16 cellular contexts compared by ENCODE assay signal in genomic region chr7:359226-359775, GRCh38.
DNase-seq lines count a peak whose midpoint lies in the region; ATAC-seq and TF ChIP-seq lines count a peak whose summit lies in the region.
"Had no signal": no experiment of that assay in that cellular context is flagged by ENCODE, and none has a peak within 500 bp of the region (broad histone marks: within the 10 kb centered on the region; RNA-seq: fewer than 3 reads in every experiment).

No MANE protein-coding gene starts in this region.

- no peaks in the 10 kb centered on the region; the same call in 1 of the 2 replicates for H4K20me1 ChIP-seq in PC-9 (ENCODE audit: insufficient read depth)

- TF ChIP-seq POLR2A in breast epithelium (IDR thresholded peaks at IDR 0.05) (no peak), spleen (IDR thresholded peaks at IDR 0.05) (no peak)

- H3K4me1 ChIP-seq in breast epithelium (peaks cover 0 to 4% of the 10 kb centered on the region in 2 donors), lower lobe of right lung (no peaks in the 10 kb centered on the region), spleen (peaks cover 12 to 46% (median 34%) of the 10 kb centered on the region in 6 donors), PC-9 (replicated peaks; ENCODE audit: insufficient read depth) (no peaks in the 10 kb centered on the region)

- peaks cover 0 to 17% of the 10 kb centered on the region in 2 donors for H3K27me3 ChIP-seq in breast epithelium
- peaks cover 26% of the 10 kb centered on the region for H3K27me3 ChIP-seq in lower lobe of right lung (ENCODE audit: low read depth)
- peaks cover 0 to 42% (median 5%) of the 10 kb centered on the region in 7 donors for H3K27me3 ChIP-seq in spleen (replicated peaks in 1 of 7)
- H3K27me3 ChIP-seq in PC-9 (ENCODE audit: insufficient read depth, low read depth): peaks cover 93% of the 10 kb centered on the region

- no peak overlapping the region for H3K4me3 Mint-ChIP-seq in MCF 10A (ENCODE audit: unreplicated experiment)

- H2AFZ ChIP-seq in PC-9: no peak overlapping the region

- DNase-seq in breast epithelium (ENCODE audit: low spot score in 2 of 2) (no peak), MCF 10A (ENCODE audit: unreplicated experiment) (no peak), lower lobe of right lung (peak; percentile 33), spleen (peak; percentile 59), PC-9 (no peak), NOMO-1 (lab: John Stamatoyannopoulos, UW; ENCODE audit: unreplicated experiment in 2 of 2) (no peak)
- DNase-seq: DMS79 treated with DMSO at 0.1 percent for 48 hours, KG1, MG63, NCI-H1092, NCI-H510A treated with DMSO at 0.1 percent for 48 hours, SHP77 had no signal

- H3K9me3 Mint-ChIP-seq in MCF 10A (ENCODE audit: unreplicated experiment): no peaks in the 10 kb centered on the region

- H3K36me3 Mint-ChIP-seq in MCF 10A (ENCODE audit: insufficient read depth, unreplicated experiment): peaks cover 4% of the 10 kb centered on the region

- WGBS in spleen, 5 donors: 51 to 66% (median 64%) methylated on average over 18 to 19 of the region's 19 CpGs

- H3F3A ChIP-seq in PC-9 (ENCODE audit: insufficient read depth, low read depth): no peaks in the 10 kb centered on the region

- no peak overlapping the region for H3K27ac Mint-ChIP-seq in MCF 10A (ENCODE audit: low read depth, unreplicated experiment)

- no peaks in the 10 kb centered on the region for H3K4me1 Mint-ChIP-seq in MCF 10A (ENCODE audit: insufficient read depth, unreplicated experiment)

- no peak for ATAC-seq in lower lobe of right lung
- ATAC-seq in HG02642 (IDR thresholded peaks at IDR 0.05; ENCODE audit: poor library complexity, unreplicated experiment): no peak
- ATAC-seq: Panc1 had no signal

- H3K9me2 ChIP-seq in PC-9 (ENCODE audit: insufficient read depth): no peaks in the 10 kb centered on the region

- H3K27me3 Mint-ChIP-seq in MCF 10A (ENCODE audit: insufficient read depth, unreplicated experiment): no peaks in the 10 kb centered on the region

- no peak overlapping the region for H3K4me2 ChIP-seq in PC-9

- BruUV-seq in MCF 10A (replicated peaks; lab: Mats Ljungman, UMichigan) (no TSS peak), PC-9 (replicated peaks; lab: Mats Ljungman, UMichigan) (no TSS peak)

- TF ChIP-seq CTCF in breast epithelium (IDR thresholded peaks at IDR 0.05): no peak
- TF ChIP-seq CTCF in MCF 10A (IDR thresholded peaks at IDR 0.05; ENCODE audit: unreplicated experiment): no peak
- TF ChIP-seq CTCF in lower lobe of right lung (IDR thresholded peaks at IDR 0.05): no peak
- TF ChIP-seq CTCF in spleen (IDR thresholded peaks at IDR 0.05 in 8 of 11, conservative IDR thresholded peaks at IDR 0.05 in 3 of 11): no peak
- TF ChIP-seq CTCF in PC-9 (conservative IDR thresholded peaks at IDR 0.05): no peak

- H3K9me3 ChIP-seq in breast epithelium: no peaks in the 10 kb centered on the region
- H3K9me3 ChIP-seq in KOPT-K1 (ENCODE audit: insufficient read depth, low read length, poor library complexity, severe bottlenecking): no peaks in the 10 kb centered on the region
- no peaks in the 10 kb centered on the region for H3K9me3 ChIP-seq in lower lobe of right lung
- H3K9me3 ChIP-seq in spleen: peaks cover 0 to 12% (median 9%) of the 10 kb centered on the region in 8 donors
- no peaks in the 10 kb centered on the region for H3K9me3 ChIP-seq in PC-9 (ENCODE audit: insufficient read depth, low read depth)
- H3K9me3 ChIP-seq: MG63 had no signal

- H3K4me3 ChIP-seq in breast epithelium (no peak overlapping the region), lower lobe of right lung (no peak overlapping the region), spleen (no peak overlapping the region), PC-9 (no peak overlapping the region)
- H3K4me3 ChIP-seq: MG63 had no signal

- intact Hi-C loops in breast epithelium (cut with DNase I; ENCODE audit: low total_unique reads) (loop anchor here (5.0 kb wide), 1 partner anchor 793 kb away; no protein-coding TSS in a partner anchor), MCF 10A (cut with micrococcal nuclease) (no loop called here), lower lobe of right lung (cut with DNase I) (no loop called here), spleen (cut with DNase I; ENCODE audit: low total_unique reads) (no loop called here), PC-9 (cut with micrococcal nuclease; ENCODE audit: unreplicated experiment) (no loop called here)

- POLR2A ChIA-PET in MCF 10A (lab: Yijun Ruan, JAX) (no interaction called here), PC-9 (lab: Charles Lee; ENCODE audit: unreplicated experiment) (no interaction called here)

- H3K27ac ChIP-seq in breast epithelium (peak overlapping the region; percentile 88 to 94), KOPT-K1 (ENCODE audit: low read depth, low read length, poor library complexity, severe bottlenecking) (peak overlapping the region; percentile 58), lower lobe of right lung (no peak overlapping the region), spleen (no peak overlapping the region), PC-9 (no peak overlapping the region)
- H3K27ac ChIP-seq: 22Rv1 had no signal

- H3K36me3 ChIP-seq in breast epithelium (no peaks in the 10 kb centered on the region), KOPT-K1 (ENCODE audit: insufficient read depth, low read length) (no peaks in the 10 kb centered on the region), lower lobe of right lung (no peaks in the 10 kb centered on the region), spleen (no peaks in the 10 kb centered on the region), PC-9 (ENCODE audit: low read depth) (no peaks in the 10 kb centered on the region)
- H3K36me3 ChIP-seq: MG63 had no signal

- CTCF ChIA-PET in MCF 10A (lab: Yijun Ruan, JAX): no interaction called here
- CTCF ChIA-PET in PC-9 (lab: Charles Lee): no interaction called here

- no peaks in the 10 kb centered on the region for H3K79me2 ChIP-seq in PC-9 (ENCODE audit: low read depth)

Comparison
In these comparisons a context has a peak if more than half of its experiments do, and no peak if none do; other contexts are left out.
1. DNase-seq: peak in lower lobe of right lung (single experiment) and spleen (single experiment); none in breast epithelium (0 of 2), MCF 10A (single experiment), PC-9 (0 of 2) and NOMO-1 (0 of 2).
2. H3K27ac ChIP-seq: peak in breast epithelium (2 of 2) and KOPT-K1 (single experiment); none in lower lobe of right lung (single experiment), spleen (0 of 8) and PC-9 (single experiment).